ENCODE assay signal across 27 cellular contexts in the genomic region with DNA sequence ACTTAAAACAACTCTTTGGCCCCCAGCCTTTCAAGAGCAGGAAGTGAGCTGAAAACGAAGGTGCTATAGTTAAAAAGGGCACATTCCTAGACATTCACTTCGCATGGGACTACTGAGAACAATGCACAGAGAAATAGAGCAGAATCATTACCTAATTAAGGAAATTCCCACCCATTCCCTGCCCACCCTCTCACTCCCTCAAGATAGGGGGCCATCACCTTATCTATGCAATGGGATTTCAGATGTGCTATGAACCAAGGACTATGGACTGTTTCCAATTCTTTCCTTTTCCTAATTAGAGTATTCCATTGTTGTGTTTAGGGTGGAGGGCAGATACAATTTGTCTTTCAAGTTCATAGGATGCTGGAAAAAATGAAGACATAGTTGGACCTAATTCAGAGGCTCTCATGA.
"Had no signal": no experiment of that assay in that cellular context is flagged by ENCODE, and none has a peak within 500 bp of the region (broad histone marks: within the 10 kb centered on the region; RNA-seq: fewer than 3 reads in every experiment).

No MANE protein-coding gene starts in this region.

- H3K4me3 ChIP-seq: coronary artery, left lung, mucosa of descending colon, prostate gland, right lobe of liver had no signal

- H3K4me2 ChIP-seq: SK-N-SH had no signal

- FAIRE-seq: kidney, small intestine had no signal

- H3K9me3 ChIP-seq: left lung, mucosa of descending colon, prostate gland, right lobe of liver, SK-N-SH had no signal

- H3K27ac Mint-ChIP-seq: activated B cell treated with CpG ODN at 0.5 μM for 24 hours; activated CD4-positive, alpha-beta memory T cell treated with anti-CD3 and anti-CD28 coated beads, Interleukin-2, amount 10 ng/mL, durations not matched to agents 7 days and 5 days; activated CD8-positive, alpha-beta memory T cell treated with anti-CD3 and anti-CD28 coated beads, Interleukin-2, amount 10 ng/mL, durations not matched to agents 7 days and 5 days; activated T-helper 17 cell treated with anti-CD3 and anti-CD28 coated beads, Interleukin-2, amount 50 U/mL, for 72 hours; brain; stimulated activated naive CD8-positive, alpha-beta T cell treated with anti-CD3 and anti-CD28 coated beads, Interleukin-15, amount 100 ng/mL, for 72 hours; T-helper 2 cell treated with Interferon-gamma antibody and Interleukin-4, amounts not matched to agents 5 μg/mL and 100 μg/mL, for 36 hours had no signal

- H3K9me3 Mint-ChIP-seq: activated B cell treated with CpG ODN at 0.5 μM for 24 hours; brain; naive B cell; stimulated activated naive CD8-positive, alpha-beta T cell treated with anti-CD3 and anti-CD28 coated beads, Interleukin-15, amount 100 ng/mL, for 72 hours; T-helper 2 cell treated with Interferon-gamma antibody and Interleukin-4, amounts not matched to agents 5 μg/mL and 100 μg/mL, for 36 hours had no signal

- H3K4me3 Mint-ChIP-seq: activated B cell treated with CpG ODN at 0.5 μM for 24 hours; activated CD4-positive, alpha-beta memory T cell treated with anti-CD3 and anti-CD28 coated beads, Interleukin-2, amount 10 ng/mL, durations not matched to agents 7 days and 5 days; activated CD8-positive, alpha-beta memory T cell treated with anti-CD3 and anti-CD28 coated beads, Interleukin-2, amount 10 ng/mL, durations not matched to agents 7 days and 5 days; activated T-helper 17 cell treated with anti-CD3 and anti-CD28 coated beads, Interleukin-2, amount 50 U/mL, for 72 hours; brain; central memory CD8-positive, alpha-beta T cell; naive B cell; neural crest cell; stimulated activated naive CD8-positive, alpha-beta T cell treated with anti-CD3 and anti-CD28 coated beads, Interleukin-15, amount 100 ng/mL, for 72 hours; T-helper 2 cell treated with Interferon-gamma antibody and Interleukin-4, amounts not matched to agents 5 μg/mL and 100 μg/mL, for 36 hours had no signal

- H3K4me1 Mint-ChIP-seq: activated CD4-positive, alpha-beta memory T cell treated with anti-CD3 and anti-CD28 coated beads, Interleukin-2, amount 10 ng/mL, durations not matched to agents 7 days and 5 days; activated CD8-positive, alpha-beta memory T cell treated with anti-CD3 and anti-CD28 coated beads, Interleukin-2, amount 10 ng/mL, durations not matched to agents 7 days and 5 days; activated T-helper 17 cell treated with anti-CD3 and anti-CD28 coated beads, Interleukin-2, amount 50 U/mL, for 72 hours; central memory CD8-positive, alpha-beta T cell; stimulated activated naive CD8-positive, alpha-beta T cell treated with anti-CD3 and anti-CD28 coated beads, Interleukin-15, amount 100 ng/mL, for 72 hours had no signal

- ATAC-seq: activated CD8-positive, alpha-beta memory T cell treated with anti-CD3 and anti-CD28 coated beads, Interleukin-2, amount 10 ng/mL, durations not matched to agents 7 days and 5 days; activated T-helper 17 cell treated with anti-CD3 and anti-CD28 coated beads, Interleukin-2, amount 50 U/mL, for 72 hours; esophagus mucosa; left lung; mucosa of descending colon; right lobe of liver; stimulated activated naive CD8-positive, alpha-beta T cell treated with anti-CD3 and anti-CD28 coated beads, Interleukin-15, amount 100 ng/mL, for 72 hours had no signal

- H3K4me1 ChIP-seq: left lung, prostate gland, right lobe of liver had no signal

- H3K27me3 ChIP-seq: left lung, right lobe of liver had no signal

- H3K36me3 ChIP-seq: left lung, prostate gland, right lobe of liver had no signal

- H3K27me3 Mint-ChIP-seq: activated B cell treated with CpG ODN at 0.5 μM for 24 hours; activated CD4-positive, alpha-beta memory T cell treated with anti-CD3 and anti-CD28 coated beads, Interleukin-2, amount 10 ng/mL, durations not matched to agents 7 days and 5 days; activated CD8-positive, alpha-beta memory T cell treated with anti-CD3 and anti-CD28 coated beads, Interleukin-2, amount 10 ng/mL, durations not matched to agents 7 days and 5 days; activated T-helper 17 cell treated with anti-CD3 and anti-CD28 coated beads, Interleukin-2, amount 50 U/mL, for 72 hours; central memory CD8-positive, alpha-beta T cell; stimulated activated naive CD8-positive, alpha-beta T cell treated with anti-CD3 and anti-CD28 coated beads, Interleukin-15, amount 100 ng/mL, for 72 hours had no signal

- H3K27ac ChIP-seq: coronary artery, left lung, prostate gland, right lobe of liver had no signal

- DNase-seq: activated B cell treated with CpG ODN at 0.5 μM for 24 hours; activated CD4-positive, alpha-beta memory T cell treated with anti-CD3 and anti-CD28 coated beads, Interleukin-2, amount 10 ng/mL, durations not matched to agents 7 days and 5 days; activated CD4-positive, alpha-beta T cell treated with anti-CD3 and anti-CD28 coated beads for 48 hours; activated CD8-positive, alpha-beta memory T cell treated with anti-CD3 and anti-CD28 coated beads, Interleukin-2, amount 10 ng/mL, durations not matched to agents 7 days and 5 days; activated naive CD4-positive, alpha-beta T cell treated with Interleukin-2 at 50 U/mL for 16 hours; activated T-cell treated with anti-CD3 and anti-CD28 coated beads, Interleukin-2, amount 50 U/mL, for 1 hour; effector CD4-positive, alpha-beta T cell; hippocampal formation; kidney; left lung; mucosa of descending colon; naive B cell; right lobe of liver; SK-N-SH; small intestine; stimulated activated CD4-positive, alpha-beta T cell treated with anti-CD3 and anti-CD28 coated beads, Interleukin-15, amount 100 ng/mL, for 24 hours; stimulated activated CD4-positive, alpha-beta T cell treated with anti-CD3 and anti-CD28 coated beads, Interleukin-2, amount 100 ng/mL, for 48 hours; stimulated activated naive CD8-positive, alpha-beta T cell treated with anti-CD3 and anti-CD28 coated beads, Interleukin-15, amount 100 ng/mL, for 72 hours; trophoblast cell had no signal

- H3K36me3 Mint-ChIP-seq: activated CD8-positive, alpha-beta memory T cell treated with anti-CD3 and anti-CD28 coated beads, Interleukin-2, amount 10 ng/mL, durations not matched to agents 7 days and 5 days; brain; naive B cell had no signal

- H3K9me2 ChIP-seq: SK-N-SH had no signal
